ENCODE assay signal across 8 cellular contexts in the genomic region with DNA sequence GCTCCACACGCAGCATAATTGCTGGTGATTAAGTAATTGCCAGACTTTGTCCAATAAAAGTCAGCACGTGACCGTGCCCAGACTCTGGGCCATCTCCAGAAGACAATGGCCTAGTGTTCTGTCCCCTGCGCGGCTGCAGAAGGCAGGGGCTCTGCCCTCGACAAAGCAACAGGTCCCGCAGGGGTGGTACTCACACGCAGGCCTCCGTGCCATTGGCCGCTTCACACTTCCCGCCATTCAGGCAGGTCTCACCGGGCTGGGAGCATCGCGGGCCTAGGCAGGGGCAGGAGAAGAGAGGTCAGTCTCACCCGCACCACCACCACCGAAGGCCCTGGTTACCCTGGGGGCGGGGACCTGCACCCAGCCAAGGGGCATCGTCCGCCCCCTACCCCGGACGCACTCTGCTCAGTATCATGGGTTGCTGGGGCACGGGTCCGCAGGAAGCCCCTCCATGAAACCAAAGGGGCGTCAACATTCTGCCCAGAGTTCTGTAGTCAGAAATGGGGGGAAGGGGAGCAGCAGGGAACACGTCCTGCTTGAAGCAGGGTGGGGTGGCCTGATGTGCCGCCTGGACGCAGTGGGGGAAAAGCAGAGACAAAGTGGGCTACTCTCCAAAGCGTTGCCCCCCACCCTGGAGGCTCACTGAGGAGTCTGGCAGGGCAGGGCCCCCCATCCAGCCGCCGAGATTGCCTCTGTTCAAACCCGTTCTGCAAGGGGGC. TPM values are rescaled to one million over a fixed set of nuclear protein-coding genes. Genes with fewer than 3 reads are reported as not detected.
DNase-seq lines count a peak whose midpoint lies in the region; ATAC-seq, FAIRE-seq and TF ChIP-seq lines count a peak whose summit lies in the region.

No MANE protein-coding gene starts in this region.

- no peaks in the 10 kb centered on the region for H3K9me3 Mint-ChIP-seq in activated CD4-positive, alpha-beta T cell treated with anti-CD3 and anti-CD28 coated beads, Interleukin-2, amount 10 ng/mL, durations not matched to agents 24 days and 14 days

- peaks cover 37% of the 10 kb centered on the region for H3K36me3 Mint-ChIP-seq in activated CD4-positive, alpha-beta T cell treated with anti-CD3 and anti-CD28 coated beads, Interleukin-2, amount 10 ng/mL, durations not matched to agents 24 days and 14 days (ENCODE audit: low read depth)

- H3K9me3 ChIP-seq in lung (ENCODE audit: control insufficient read depth in 2 of 2, insufficient read depth in 1 of 2, low read length in 1 of 2) (no peaks in the 10 kb centered on the region), thoracic aorta (no peaks in the 10 kb centered on the region), aorta (ENCODE audit: control insufficient read depth, low read length) (no peaks in the 10 kb centered on the region)

- H3K27me3 Mint-ChIP-seq in activated CD4-positive, alpha-beta T cell treated with anti-CD3 and anti-CD28 coated beads, Interleukin-2, amount 10 ng/mL, durations not matched to agents 24 days and 14 days = no peaks in the 10 kb centered on the region

- peak overlapping the region; percentile 91 for H3K4me3 ChIP-seq in bronchial epithelial cell (ENCODE audit: low read depth, low read length)
- H3K4me3 ChIP-seq in lung = peak overlapping the region; percentile 78
- peak overlapping the region; percentile 88 for H3K4me3 ChIP-seq in thoracic aorta
- peak overlapping the region in 1 of 2 donors; percentile 84 for H3K4me3 ChIP-seq in aorta (ENCODE audit: low read length in 2 of 2)

- H3K27ac ChIP-seq in lung (ENCODE audit: low read depth in 1 of 2, low read length in 1 of 2) (peak overlapping the region; percentile 38 to 91), thoracic aorta (peak overlapping the region in 1 of 2 donors; percentile 77), aorta (ENCODE audit: low read depth in 1 of 2, low read length in 2 of 2) (no peak overlapping the region)

- WGBS in lung, 2 donors = 48 to 52% methylated on average over 31 of the region's 31 CpGs
- 48 to 56% methylated on average over 30 to 31 of the region's 31 CpGs for WGBS in aorta, 2 donors

- no peaks in the 10 kb centered on the region for H3K27me3 ChIP-seq in bronchial epithelial cell (ENCODE audit: control insufficient read depth, insufficient read depth, low read length)
- no peaks in the 10 kb centered on the region for H3K27me3 ChIP-seq in lung (ENCODE audit: control insufficient read depth, insufficient read depth)
- H3K27me3 ChIP-seq in thoracic aorta (replicated peaks; ENCODE audit: insufficient read depth) = no peaks in the 10 kb centered on the region
- H3K27me3 ChIP-seq in aorta (ENCODE audit: control insufficient read depth in 1 of 2, insufficient read depth in 2 of 2, low read length in 1 of 2) = no peaks in the 10 kb centered on the region

- ATAC-seq in lung (ENCODE audit: insufficient read depth, low FRiP score) = no peak
- ATAC-seq in thoracic aorta (ENCODE audit: insufficient number of reproducible peaks, low FRiP score, low read depth) = no peak
- no peak for ATAC-seq in aorta (ENCODE audit: low FRiP score)

- H3K4me1 ChIP-seq in lung (ENCODE audit: control insufficient read depth in 2 of 2, insufficient read depth in 2 of 2, low read length in 2 of 2) (peaks cover 0 to 28% of the 10 kb centered on the region in 2 donors), thoracic aorta (ENCODE audit: control insufficient read depth in 1 of 2, low read depth in 2 of 2) (peaks cover 30 to 60% of the 10 kb centered on the region in 2 donors), aorta (ENCODE audit: control insufficient read depth in 1 of 2, insufficient read depth in 2 of 2, low read length in 2 of 2) (no peaks in the 10 kb centered on the region)

- FAIRE-seq in bronchial epithelial cell (lab: Jason Lieb, UNC) = no peak

- intact Hi-C loops in activated CD4-positive, alpha-beta T cell treated with anti-CD3 and anti-CD28 coated beads, Interleukin-2, amount 10 ng/mL, durations not matched to agents 24 days and 14 days (cut with micrococcal nuclease) = loop anchor here (1.0 to 10.0 kb wide), 2 partner anchors 11 to 91 kb away; no protein-coding TSS in a partner anchor
- intact Hi-C loops in aorta (cut with DNase I) = loop anchor here in 1 of 2 donors (5.0 kb wide), 2 partner anchors 47 to 83 kb away; no protein-coding TSS in a partner anchor

- peak overlapping the region; percentile 95 for H3K4me3 Mint-ChIP-seq in activated CD4-positive, alpha-beta T cell treated with anti-CD3 and anti-CD28 coated beads, Interleukin-2, amount 10 ng/mL, durations not matched to agents 24 days and 14 days

- peak; percentile 65 for DNase-seq in activated CD4-positive, alpha-beta T cell treated with anti-CD3 and anti-CD28 coated beads, Interleukin-2, amount 10 ng/mL, durations not matched to agents 24 days and 14 days
- DNase-seq in activated CD4-positive, alpha-beta T cell treated with anti-CD3 and anti-CD28 coated beads, Interleukin-2, amount 50 U/mL, for 1 hour = no peak
- no peak for DNase-seq in bronchial epithelial cell (ENCODE audit: low read depth)
- DNase-seq in lung (ENCODE audit: low spot score) = no peak
- no peak for DNase-seq in thoracic aorta (ENCODE audit: low spot score)
- no peak for DNase-seq in SK-N-DZ (ENCODE audit: low spot score)
- DNase-seq in aorta = no peak
- no peak for DNase-seq in DMS 273 (lab: John Stamatoyannopoulos, UW; ENCODE audit: unreplicated experiment)

- no peak overlapping the region for H3K27ac Mint-ChIP-seq in activated CD4-positive, alpha-beta T cell treated with anti-CD3 and anti-CD28 coated beads, Interleukin-2, amount 10 ng/mL, durations not matched to agents 24 days and 14 days

- H3K36me3 ChIP-seq in bronchial epithelial cell (ENCODE audit: control insufficient read depth, insufficient read depth, low read length) = peaks cover 38% of the 10 kb centered on the region
- H3K36me3 ChIP-seq in lung (ENCODE audit: control insufficient read depth in 2 of 2, insufficient read depth in 2 of 2, low read length in 2 of 2) = peaks cover 0 to 24% of the 10 kb centered on the region in 2 donors
- H3K36me3 ChIP-seq in thoracic aorta = peaks cover 7% of the 10 kb centered on the region
- no peaks in the 10 kb centered on the region for H3K36me3 ChIP-seq in aorta (ENCODE audit: control insufficient read depth in 1 of 2, insufficient read depth in 2 of 2, low read length in 1 of 2)

- H3K4me1 Mint-ChIP-seq in activated CD4-positive, alpha-beta T cell treated with anti-CD3 and anti-CD28 coated beads, Interleukin-2, amount 10 ng/mL, durations not matched to agents 24 days and 14 days = peaks cover 34% of the 10 kb centered on the region

- no peak for TF ChIP-seq CTCF in bronchial epithelial cell (IDR thresholded peaks at IDR 0.05; ENCODE audit: insufficient read depth, low read length, severe bottlenecking)
- TF ChIP-seq CTCF in lung (IDR thresholded peaks at IDR 0.05; ENCODE audit: control extremely low read depth, extremely low read depth) = no peak
- no peak for TF ChIP-seq CTCF in thoracic aorta (IDR thresholded peaks at IDR 0.05)

RNA-seq across cellular contexts. Expression of a gene that starts 1.9 kb away (rescaled TPM):
- 108 and 113 TPM in 2 replicates for total RNA-seq in activated CD4-positive, alpha-beta T cell treated with anti-CD3 and anti-CD28 coated beads, Interleukin-2, amount 10 ng/mL, durations not matched to agents 24 days and 14 days
- total RNA-seq in bronchial epithelial cell (70.0 and 90.4 TPM in 2 replicates), lung (100 to 1,000 TPM in 1 of 2 donors, 10 to 100 TPM in 1; 64.3 to 101 TPM), thoracic aorta (10 to 100 TPM; 40.9 to 48.1 TPM), aorta (10 to 100 TPM; 47.4 to 81.6 TPM)
- polyA plus RNA-seq in lung (10 to 100 TPM; 23.9 to 24.7 TPM), aorta (1 to 10 TPM; 3.1 to 8.5 TPM)
- 0.20 and 0.44 TPM in 2 replicates for polyA plus RNA-seq in SK-N-DZ (2014; cell fraction: cytosol; rRNA removed)
- 0.85 and 12.6 TPM in 2 replicates for polyA plus RNA-seq in SK-N-DZ (2014; cell fraction: nucleus; rRNA removed)

Comparison
In these comparisons a context has a peak if more than half of its experiments do, and no peak if none do; other contexts are left out.
1. H3K27ac ChIP-seq: peak in lung (2 of 2); none in aorta (0 of 2).